Comparison of ENCODE assay signal across 9 cellular contexts in genomic region chr15:58066042-58066867, GRCh38. TPM values are rescaled to one million over a fixed set of nuclear protein-coding genes. Genes with fewer than 3 reads are reported as not detected.
DNase-seq lines count a peak whose midpoint lies in the region; ATAC-seq, FAIRE-seq and TF ChIP-seq lines count a peak whose summit lies in the region.
"Had no signal": no experiment of that assay in that cellular context is flagged by ENCODE, and none has a peak within 500 bp of the region (broad histone marks: within the 10 kb centered on the region; RNA-seq: fewer than 3 reads in every experiment).

No MANE protein-coding gene starts in this region.

- 12% methylated on average over 18 of the region's 59 CpGs for WGBS in HepG2 (ENCODE audit: low lambda C conversion rate)

- peak overlapping the region in 2 of 59 donors; percentile 28 to 58 for H3K27ac ChIP-seq in dorsolateral prefrontal cortex
- H3K27ac ChIP-seq in HepG2 (ENCODE audit: extremely low read length, insufficient read depth, low read length): no peak overlapping the region

- H3K79me2 ChIP-seq in HepG2 (ENCODE audit: insufficient read depth, low read length): no peaks in the 10 kb centered on the region

- no peaks in the 10 kb centered on the region for H4K20me1 ChIP-seq in HepG2 (ENCODE audit: insufficient read depth, low read length)

- no peak for TF ChIP-seq POLR2A in HepG2 (IDR thresholded peaks at IDR 0.05; ENCODE audit: insufficient read depth in 1 of 2, low read depth in 2 of 2, low read length in 2 of 2)

- CTCF ChIA-PET in HepG2 (lab: Yijun Ruan, JAX; ENCODE audit: low intra/inter-chr PET ratio, low total read pairs): interaction anchor here (1.2 kb wide), 1 partner anchor 116 kb away, joined by 3 read pairs; no protein-coding TSS in a partner anchor

- H2AFZ ChIP-seq in HepG2 (ENCODE audit: low read length): no peak overlapping the region

- peak; percentile 38; the same call in 1 of the 2 replicates for TF ChIP-seq RAD21 in HepG2 (CRISPR knock-in tag; IDR thresholded peaks at IDR 0.05)

- no peak for FAIRE-seq in HepG2 (lab: Jason Lieb, UNC)

- POLR2A ChIA-PET in HepG2 (lab: Yijun Ruan, JAX): no interaction called here

- no peak for TF ChIP-seq EP300 in HepG2 (IDR thresholded peaks at IDR 0.05; ENCODE audit: low read depth in 2 of 2, low read length in 2 of 2)
- no peak for TF ChIP-seq EP300 in HepG2 (CRISPR knock-in tag; IDR thresholded peaks at IDR 0.05; ENCODE audit: borderline replicate concordance)

- in situ Hi-C loops in HepG2 (cut with HindIII; ENCODE audit: extremely low pct_ligation_motif_present, low pct_unique_long_range_greater_than_20kb): loop anchor here (5.0 to 10.0 kb wide), 3 partner anchors 119 to 321 kb away; no protein-coding TSS in a partner anchor

- no peaks in the 10 kb centered on the region for H3K36me3 ChIP-seq in HepG2 (replicated peaks in 1 of 2; ENCODE audit: control insufficient read depth in 1 of 2, insufficient read depth in 2 of 2, low read length in 2 of 2)

- H3K27me3 ChIP-seq in dorsolateral prefrontal cortex (peaks cover 4 to 67% (median 51%) of the 10 kb centered on the region in 45 donors), HepG2 (ENCODE audit: control insufficient read depth in 1 of 2, insufficient read depth in 2 of 2, low read length in 2 of 2) (peaks cover 0 to 16% of the 10 kb centered on the region in 2 experiments; a peak in 2 of 5 replicates)

- TF ChIP-seq CTCF in WI38 (IDR thresholded peaks at IDR 0.05; ENCODE audit: low read depth, low read length) (peak; percentile 53; the same call in 1 of the 2 replicates), dorsolateral prefrontal cortex (IDR thresholded peaks at IDR 0.05 in 54 of 56, conservative IDR thresholded peaks at IDR 0.05 in 2 of 56; ENCODE audit: low read depth in 1 of 56, partially characterized antibody in 56 of 56) (peak in 54 of 56 donors; percentile 32 to 86 (median 66)), HepG2 (CRISPR knock-in tag; IDR thresholded peaks at IDR 0.05) (peak; percentile 79)

- intact Hi-C loops in dorsolateral prefrontal cortex (cut with DNase I) (loop anchor here (5.0 to 10.0 kb wide), 4 partner anchors 201 to 511 kb away; no protein-coding TSS in a partner anchor), HepG2 (cut with micrococcal nuclease; ENCODE audit: unreplicated experiment) (loop anchor here (1.0 kb wide), 1 partner anchor 97 kb away; no protein-coding TSS in a partner anchor)

- ATAC-seq in HepG2: peak; percentile 100

- H3K4me3 ChIP-seq in WI38 (ENCODE audit: low read depth, low read length) (no peak overlapping the region), dorsolateral prefrontal cortex (peak overlapping the region in 57 of 59 donors; percentile 6 to 66 (median 48)), HepG2 (replicated peaks in 1 of 3; ENCODE audit: insufficient read depth in 1 of 3, low read depth in 2 of 3, low read length in 3 of 3) (peak overlapping the region; percentile 40 to 75 (median 43); a peak in 4 of 6 replicates)

- no peaks in the 10 kb centered on the region for H3K9me3 ChIP-seq in HepG2 (ENCODE audit: low read length)

- BruUV-seq in HepG2 (replicated peaks; lab: Mats Ljungman, UMichigan): no TSS peak

- peaks cover 5% of the 10 kb centered on the region; the same call in 1 of the 2 replicates for H3K4me1 ChIP-seq in HepG2 (ENCODE audit: insufficient read depth, low read length)

- DNase-seq in D341Med (ENCODE audit: low spot score): peak; percentile 83
- peak; percentile 72 for DNase-seq in HPDE6-E6E7 (ENCODE audit: extremely low spot score)
- DNase-seq in dorsolateral prefrontal cortex: peak in 5 of 10 donors; percentile 7 to 65 (median 29)
- DNase-seq in HepG2 (ENCODE audit: low spot score): peak; percentile 1
- peak; percentile 34 for DNase-seq in stimulated activated CD4-positive, alpha-beta T cell treated with anti-CD3 and anti-CD28 coated beads, Interleukin-1b, Interleukin-23, amount 100 ng/mL, for 48 hours
- no peak for DNase-seq in NCI-H146 treated with DMSO at 0.1 percent for 48 hours (lab: John Stamatoyannopoulos, UW; ENCODE audit: unreplicated experiment)
- no peak for DNase-seq in Kasumi-1 (lab: John Stamatoyannopoulos, UW)

- peak overlapping the region; percentile 29; the same call in 1 of the 2 replicates for H3K9ac ChIP-seq in HepG2 (ENCODE audit: insufficient read depth, low read depth, low read length)

- peak overlapping the region; percentile 73 for H3K4me2 ChIP-seq in HepG2 (ENCODE audit: low read depth, low read length)

TF ChIP-seq in HepG2, 621 proteins besides CTCF, POLR2A, EP300 and RAD21 (continues in another document):
- TF ChIP-seq TBX2 (CRISPR knock-in tag; IDR thresholded peaks at IDR 0.05; ENCODE audit: borderline replicate concordance) (0 out of 2 replicates have a peak, but pooled peaks have one; percentile 26), ZNF121 (CRISPR knock-in tag; IDR thresholded peaks at IDR 0.05) (peak; percentile 45; the same call in 1 of the 2 replicates), STAG1 (CRISPR knock-in tag; IDR thresholded peaks at IDR 0.05) (peak; percentile 61), ZEB1 (IDR thresholded peaks at IDR 0.05; ENCODE audit: insufficient replicate concordance, low read depth) (no peak), ZNF451 (CRISPR knock-in tag; IDR thresholded peaks at IDR 0.05) (peak; percentile 41; the same call in 1 of the 2 replicates), ZNF607 (CRISPR knock-in tag; IDR thresholded peaks at IDR 0.05; ENCODE audit: borderline replicate concordance) (peak; percentile 37; the same call in 1 of the 2 replicates), IRF9 (CRISPR knock-in tag; IDR thresholded peaks at IDR 0.05; ENCODE audit: borderline replicate concordance) (0 out of 2 replicates have a peak, but pooled peaks have one; percentile 31), NONO (IDR thresholded peaks at IDR 0.05) (no peak), NONO (CRISPR knock-in tag; conservative IDR thresholded peaks at IDR 0.05) (peak; percentile 47; the same call in 1 of the 2 replicates), PRPF4 (IDR thresholded peaks at IDR 0.05; ENCODE audit: low read depth, low read length, poor library complexity, severe bottlenecking) (no peak), ZNF782 (CRISPR knock-in tag; IDR thresholded peaks at IDR 0.05; ENCODE audit: borderline replicate concordance) (peak; percentile 34; the same call in 1 of the 2 replicates), KDM2A (CRISPR knock-in tag; IDR thresholded peaks at IDR 0.05; ENCODE audit: borderline replicate concordance, low read depth) (peak; percentile 55; the same call in 1 of the 2 replicates), NFKB2 (CRISPR knock-in tag; IDR thresholded peaks at IDR 0.05; ENCODE audit: borderline replicate concordance) (peak; percentile 52; the same call in 1 of the 2 replicates), GABPA (IDR thresholded peaks at IDR 0.05; ENCODE audit: low read depth, low read length) (no peak), GABPA (CRISPR knock-in tag; IDR thresholded peaks at IDR 0.05; ENCODE audit: low read depth) (no peak), GABPB1 (CRISPR knock-in tag; IDR thresholded peaks at IDR 0.05) (peak; percentile 58; the same call in 1 of the 2 replicates), SETDB1 (CRISPR knock-in tag; IDR thresholded peaks at IDR 0.05; ENCODE audit: borderline replicate concordance) (no peak), CBX1 (IDR thresholded peaks at IDR 0.05; ENCODE audit: low read depth) (peak; percentile 31)

RNA-seq across cellular contexts. Expression of gene ALDH1A2, which starts 0.7 kb away (rescaled TPM):
- total RNA-seq in dorsolateral prefrontal cortex: 10 to 100 TPM in 26 of 120 experiments, 1 to 10 TPM in 94; 1.8 to 20.7 (median 7.5) TPM
- total RNA-seq in HepG2 (2016; rRNA removed; fragmentation: Illumina TruSeq; extraction: Trizol): 0.64 TPM in 1 of 2 replicates, not detected in the other
- 2.0 TPM in 1 of 2 replicates, not detected in the other for total RNA-seq in HepG2 (2016; cell fraction: cytosol; rRNA removed; fragmentation: Illumina TruSeq; extraction: Trizol; ENCODE audit: low read depth)
- total RNA-seq in HepG2 (2016; cell fraction: insoluble cytoplasmic fraction; rRNA removed; fragmentation: Illumina TruSeq; extraction: Trizol): 1.5 and 1.6 TPM in 2 replicates
- 0.31 and 0.40 TPM in 2 replicates for total RNA-seq in HepG2 (2016; cell fraction: membrane; rRNA removed; fragmentation: Illumina TruSeq; extraction: Trizol)
- 1.4 TPM in 2 replicates for total RNA-seq in HepG2 (2016; cell fraction: nucleus; rRNA removed; fragmentation: Illumina TruSeq; extraction: Trizol)
- polyA plus RNA-seq in HepG2 (2011; rRNA removed): 0.90 and 2.0 TPM in 2 replicates
- polyA plus RNA-seq in HepG2 (2011; cell fraction: cytosol; rRNA removed): 0.83 and 1.5 TPM in 2 replicates
- 1.2 and 2.4 TPM in 2 replicates for polyA plus RNA-seq in HepG2 (2011; cell fraction: nucleus; rRNA removed)
- 0.87 and 1.9 TPM in 2 replicates for polyA plus RNA-seq in HepG2 (2012)
- not detected in 2 replicates for polyA plus RNA-seq in HepG2 (2016; cell fraction: cytosol; fragmentation: Illumina TruSeq; extraction: Trizol; ENCODE audit: low read depth)
- 1.7 TPM in 1 of 2 replicates, not detected in the other for polyA plus RNA-seq in HepG2 (2016; cell fraction: insoluble cytoplasmic fraction; fragmentation: Illumina TruSeq; extraction: Trizol; ENCODE audit: low read depth)
- 0.90 TPM in 1 of 2 replicates, not detected in the other for polyA plus RNA-seq in HepG2 (2016; cell fraction: membrane; fragmentation: Illumina TruSeq; extraction: Trizol; ENCODE audit: low read depth)
- 2.2 TPM in 1 of 2 replicates, not detected in the other for polyA plus RNA-seq in HepG2 (2016; cell fraction: nucleus; fragmentation: Illumina TruSeq; extraction: Trizol; ENCODE audit: insufficient read depth, low read depth)
- 4.7 and 9.7 TPM in 2 replicates for polyA minus RNA-seq in HepG2 (2011; rRNA and poly(A)+ RNA removed; ENCODE audit: low replicate concordance)
- 2.2 TPM in 1 of 2 replicates, not detected in the other for polyA minus RNA-seq in HepG2 (2011; cell fraction: cytosol; rRNA and poly(A)+ RNA removed)
- polyA minus RNA-seq in HepG2 (2011; cell fraction: nucleus; rRNA and poly(A)+ RNA removed): 7.7 and 13.7 TPM in 2 replicates
- total RNA-seq: NCI-H460 had no signal

Comparison
In these comparisons a context has a peak if more than half of its experiments do, and no peak if none do; other contexts are left out.
1. DNase-seq: peak in D341Med (single experiment), HPDE6-E6E7 (single experiment), HepG2 (single experiment) and stimulated activated CD4-positive, alpha-beta T cell treated with anti-CD3 and anti-CD28 coated beads, Interleukin-1b, Interleukin-23, amount 100 ng/mL, for 48 hours (single experiment); none in NCI-H146 treated with DMSO at 0.1 percent for 48 hours (single experiment) and Kasumi-1 (0 of 2).
2. Peak in every context shown above with its lines, with median percentiles within 50 percentile points of each other: CTCF ChIP-seq.